Comparison of ENCODE assay signal across 1 cellular context in the genomic region with DNA sequence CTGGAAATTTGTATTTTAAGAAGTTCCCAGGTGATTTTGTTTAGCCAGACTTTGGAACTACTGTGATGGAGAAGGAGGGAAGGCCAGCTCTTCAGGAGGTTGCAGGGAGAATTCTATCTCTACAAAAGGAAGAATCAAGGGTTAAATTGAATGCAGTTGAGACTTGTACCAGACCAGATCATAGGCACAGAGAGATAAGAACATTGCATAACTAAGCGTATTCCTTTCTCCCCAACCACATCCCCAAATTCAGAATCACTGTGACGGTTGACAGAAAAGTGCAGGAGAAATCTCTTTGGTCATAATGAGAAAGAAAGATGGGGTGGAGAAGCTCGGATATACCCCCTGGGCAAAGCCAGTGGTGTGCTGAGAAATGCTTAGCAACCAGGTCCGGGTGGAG.
TF ChIP-seq lines count a peak whose summit lies in the region.

No MANE protein-coding gene starts in this region.

TF ChIP-seq in endothelial cell of umbilical vein, 7 proteins besides CTCF, POLR2A, EP300 and RAD21:
- TF ChIP-seq GATA2 (IDR thresholded peaks at IDR 0.05; ENCODE audit: insufficient read depth, insufficient read length, low read depth, low read length) (no peak), EZH2 (IDR thresholded peaks at IDR 0.05; ENCODE audit: borderline replicate concordance, low read depth, low read length, severe bottlenecking) (no peak), POLR2AphosphoS5 (IDR thresholded peaks at IDR 0.05; ENCODE audit: insufficient read depth, low read depth, low read length) (no peak), MYC (IDR thresholded peaks at IDR 0.05; ENCODE audit: low read depth, low read length) (no peak), JUN (IDR thresholded peaks at IDR 0.05; ENCODE audit: borderline replicate concordance, insufficient read depth, insufficient read length, low read depth) (no peak), FOS (IDR thresholded peaks at IDR 0.05; ENCODE audit: borderline replicate concordance, insufficient read depth, low read length) (no peak)
- TF ChIP-seq, protein P1, sequence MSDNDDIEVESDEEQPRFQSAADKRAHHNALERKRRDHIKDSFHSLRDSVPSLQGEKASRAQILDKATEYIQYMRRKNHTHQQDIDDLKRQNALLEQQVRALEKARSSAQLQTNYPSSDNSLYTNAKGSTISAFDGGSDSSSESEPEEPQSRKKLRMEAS (IDR thresholded peaks at IDR 0.05; ENCODE audit: insufficient read depth, insufficient read length): no peak
TF ChIP-seq in endothelial cell of umbilical vein: peak in this region for 0.
